In the genomic region with DNA sequence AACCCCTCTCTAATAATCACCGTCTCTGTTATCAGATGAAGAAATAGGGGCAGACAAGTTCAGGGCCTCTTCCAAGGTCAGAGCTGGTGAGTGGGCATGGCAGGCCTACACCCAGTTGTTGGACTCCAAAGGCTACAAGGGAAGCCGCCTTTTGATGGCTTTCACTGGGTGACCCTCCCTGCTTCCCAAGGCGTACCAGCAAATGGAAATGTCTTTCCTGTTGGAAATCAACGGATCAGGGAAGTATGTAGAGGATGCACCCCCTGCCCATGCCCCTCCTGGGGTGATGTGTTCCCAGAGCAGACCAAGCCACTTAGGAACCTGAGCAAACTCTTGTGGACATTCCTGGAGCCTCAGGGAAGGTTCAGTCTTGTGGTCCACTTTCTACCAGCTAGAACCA, we compare ENCODE assay signal across 21 cellular contexts. TPM values are rescaled to one million over a fixed set of nuclear protein-coding genes. Genes with fewer than 3 reads are reported as not detected.
DNase-seq lines count a peak whose midpoint lies in the region; ATAC-seq and TF ChIP-seq lines count a peak whose summit lies in the region.
"Had no signal": no experiment of that assay in that cellular context is flagged by ENCODE, and none has a peak within 500 bp of the region (broad histone marks: within the 10 kb centered on the region; RNA-seq: fewer than 3 reads in every experiment).

No MANE protein-coding gene starts in this region.

- TF ChIP-seq EP300 in SK-N-SH (IDR thresholded peaks at IDR 0.05; ENCODE audit: borderline replicate concordance in 1 of 2, low read depth in 1 of 2, low read length in 1 of 2) (no peak), sigmoid colon (IDR thresholded peaks at IDR 0.05) (no peak)

- TF ChIP-seq CTCF in SK-N-SH (IDR thresholded peaks at IDR 0.05) = no peak
- TF ChIP-seq CTCF in RWPE2 (IDR thresholded peaks at IDR 0.05; ENCODE audit: poor library complexity, severe bottlenecking) = no peak
- no peak for TF ChIP-seq CTCF in sigmoid colon (IDR thresholded peaks at IDR 0.05)

- H4K20me1 ChIP-seq in SK-N-SH (ENCODE audit: insufficient read depth) = no peaks in the 10 kb centered on the region

- TF ChIP-seq POLR2A in sigmoid colon (IDR thresholded peaks at IDR 0.05) = no peak

- peak overlapping the region; percentile 35; the same call in 1 of the 2 replicates for H3K4me2 ChIP-seq in SK-N-SH

- peak overlapping the region; percentile 2 to 79 for H3K27ac Mint-ChIP-seq in effector memory CD8-positive, alpha-beta T cell
- H3K27ac Mint-ChIP-seq: IgD-negative memory B cell had no signal

- no peaks in the 10 kb centered on the region for H3K9me3 Mint-ChIP-seq in effector memory CD8-positive, alpha-beta T cell
- H3K9me3 Mint-ChIP-seq: IgD-negative memory B cell had no signal

- no peak for DNase-seq in SK-N-SH
- peak; percentile 11 for DNase-seq in RWPE2 (ENCODE audit: low spot score)
- no peak for DNase-seq in effector memory CD8-positive, alpha-beta T cell
- DNase-seq in sigmoid colon = peak; percentile 28
- no peak for DNase-seq in cortex of kidney (lab: John Stamatoyannopoulos, UW)
- DNase-seq: DND-41, MV-4-11, NCI-H1417 treated with DMSO at 0.1 percent for 48 hours, NCI-H1930, NCI-H2171, NCI-H446 had no signal

- H3K9ac ChIP-seq in SK-N-SH = no peak overlapping the region

- H3K4me1 Mint-ChIP-seq in effector memory CD8-positive, alpha-beta T cell (ENCODE audit: low read depth in 2 of 2) = peaks cover 6 to 8% of the 10 kb centered on the region in 2 donors

- no peak overlapping the region for H3K4me3 Mint-ChIP-seq in effector memory CD8-positive, alpha-beta T cell
- H3K4me3 Mint-ChIP-seq: IgD-negative memory B cell had no signal

- peaks cover 0 to 32% of the 10 kb centered on the region in 2 donors for H3K27me3 Mint-ChIP-seq in effector memory CD8-positive, alpha-beta T cell

- no peaks in the 10 kb centered on the region for H3K9me2 ChIP-seq in SK-N-SH

- H3K36me3 ChIP-seq in SK-N-SH (replicated peaks in 1 of 2; ENCODE audit: control insufficient read depth in 1 of 2, insufficient read depth in 2 of 2, low read length in 1 of 2) = no peaks in the 10 kb centered on the region
- H3K36me3 ChIP-seq in RWPE2 (ENCODE audit: low read depth) = no peaks in the 10 kb centered on the region
- H3K36me3 ChIP-seq in sigmoid colon = no peaks in the 10 kb centered on the region
- H3K36me3 ChIP-seq: HAP-1 had no signal

- H3K4me1 ChIP-seq in SK-N-SH (ENCODE audit: control insufficient read depth in 1 of 2, insufficient read depth in 2 of 2, low read depth in 1 of 2, low read length in 1 of 2) (peaks cover 12 to 20% of the 10 kb centered on the region in 2 experiments; a peak in 3 of 4 replicates), RWPE2 (ENCODE audit: insufficient read depth, poor library complexity, severe bottlenecking) (peaks cover 29% of the 10 kb centered on the region), sigmoid colon (peaks cover 0 to 4% (median 1%) of the 10 kb centered on the region in 4 donors)

- no peak overlapping the region for H2AFZ ChIP-seq in SK-N-SH (ENCODE audit: low read depth)

- no peaks in the 10 kb centered on the region for H3K27me3 ChIP-seq in SK-N-SH (ENCODE audit: insufficient read depth)
- H3K27me3 ChIP-seq in RWPE2 (ENCODE audit: insufficient read depth, poor library complexity, severe bottlenecking) = no peaks in the 10 kb centered on the region
- H3K27me3 ChIP-seq in sigmoid colon = peaks cover 0 to 22% (median 3%) of the 10 kb centered on the region in 3 donors

- TF ChIP-seq RAD21 in SK-N-SH (IDR thresholded peaks at IDR 0.05; ENCODE audit: low read length) = no peak

- POLR2A ChIA-PET in SK-N-SH (lab: Yijun Ruan, JAX) = no interaction called here

- CTCF ChIA-PET in SK-N-SH (lab: Yijun Ruan, JAX) = interaction anchor here (1.0 to 2.2 kb wide), 4 partner anchors 34 to 75 kb away, joined by 3 to 10 read pairs (median 4); no protein-coding TSS in a partner anchor

- H3K4me3 ChIP-seq in SK-N-SH (ENCODE audit: low read depth in 2 of 2, low read length in 1 of 2) (no peak overlapping the region), RWPE2 (ENCODE audit: severe bottlenecking) (no peak overlapping the region), sigmoid colon (no peak overlapping the region)
- H3K4me3 ChIP-seq: HAP-1 had no signal

- peaks cover 10% of the 10 kb centered on the region for H3K36me3 Mint-ChIP-seq in effector memory CD8-positive, alpha-beta T cell (ENCODE audit: insufficient read depth)
- H3K36me3 Mint-ChIP-seq: IgD-negative memory B cell had no signal

- H3F3A ChIP-seq in SK-N-SH (replicated peaks; ENCODE audit: insufficient read depth) = peaks cover 8% of the 10 kb centered on the region

- intact Hi-C loops in sigmoid colon (cut with DNase I) = no loop called here

- H3K9me3 ChIP-seq in SK-N-SH = no peaks in the 10 kb centered on the region
- H3K9me3 ChIP-seq in RWPE2 (ENCODE audit: severe bottlenecking) = no peaks in the 10 kb centered on the region
- no peaks in the 10 kb centered on the region for H3K9me3 ChIP-seq in sigmoid colon
- H3K9me3 ChIP-seq: HAP-1 had no signal

- no peak overlapping the region for H3K27ac ChIP-seq in SK-N-SH (ENCODE audit: low read depth in 2 of 2, low read length in 1 of 2)
- no peak overlapping the region for H3K27ac ChIP-seq in RWPE2 (ENCODE audit: poor library complexity, severe bottlenecking)
- H3K27ac ChIP-seq in sigmoid colon = no peak overlapping the region
- H3K27ac ChIP-seq: 22Rv1 had no signal

- ATAC-seq in SK-N-SH treated with all-trans-retinoic acid at 6 μM for 48 hours (no peak), RWPE2 (ENCODE audit: low read depth) (no peak), GM21737 (IDR thresholded peaks at IDR 0.05; ENCODE audit: unreplicated experiment) (no peak), esophagus mucosa (no peak)
- no peak for ATAC-seq in effector memory CD8-positive, alpha-beta T cell (replicated peaks)

- WGBS in SK-N-SH (ENCODE audit: low lambda C conversion rate) = 85% methylated on average over 4 of the region's 4 CpGs
- WGBS in sigmoid colon, 2 donors = 90 to 91% methylated on average over 4 of the region's 4 CpGs

- H3K79me2 ChIP-seq in SK-N-SH (ENCODE audit: insufficient read depth) = no peaks in the 10 kb centered on the region

TF ChIP-seq in SK-N-SH, 30 proteins besides CTCF, POLR2A, EP300 and RAD21:
- TF ChIP-seq ELF1 (IDR thresholded peaks at IDR 0.05) = no peak
- TF ChIP-seq, protein P1, sequence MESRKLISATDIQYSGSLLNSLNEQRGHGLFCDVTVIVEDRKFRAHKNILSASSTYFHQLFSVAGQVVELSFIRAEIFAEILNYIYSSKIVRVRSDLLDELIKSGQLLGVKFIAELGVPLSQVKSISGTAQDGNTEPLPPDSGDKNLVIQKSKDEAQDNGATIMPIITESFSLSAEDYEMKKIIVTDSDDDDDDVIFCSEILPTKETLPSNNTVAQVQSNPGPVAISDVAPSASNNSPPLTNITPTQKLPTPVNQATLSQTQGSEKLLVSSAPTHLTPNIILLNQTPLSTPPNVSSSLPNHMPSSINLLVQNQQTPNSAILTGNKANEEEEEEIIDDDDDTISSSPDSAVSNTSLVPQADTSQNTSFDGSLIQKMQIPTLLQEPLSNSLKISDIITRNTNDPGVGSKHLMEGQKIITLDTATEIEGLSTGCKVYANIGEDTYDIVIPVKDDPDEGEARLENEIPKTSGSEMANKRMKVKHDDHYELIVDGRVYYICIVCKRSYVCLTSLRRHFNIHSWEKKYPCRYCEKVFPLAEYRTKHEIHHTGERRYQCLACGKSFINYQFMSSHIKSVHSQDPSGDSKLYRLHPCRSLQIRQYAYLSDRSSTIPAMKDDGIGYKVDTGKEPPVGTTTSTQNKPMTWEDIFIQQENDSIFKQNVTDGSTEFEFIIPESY (IDR thresholded peaks at IDR 0.05; ENCODE audit: borderline replicate concordance, low read depth) = no peak
- no peak for TF ChIP-seq IRF3 (IDR thresholded peaks at IDR 0.05; ENCODE audit: low read depth, low read length)
TF ChIP-seq in SK-N-SH: peak in this region for 0.

TF ChIP-seq in SK-N-SH treated with all-trans-retinoic acid at 6 μM for 48 hours, 23 proteins besides CTCF, POLR2A, EP300 and RAD21:
- TF ChIP-seq ZFP30 (CRISPR knock-in tag; IDR thresholded peaks at IDR 0.05) (no peak), BACH2 (CRISPR knock-in tag; IDR thresholded peaks at IDR 0.05; ENCODE audit: borderline replicate concordance) (no peak)

RNA-seq across cellular contexts. Expression of gene LGR6, which starts 47.4 kb away (rescaled TPM):
- polyA plus RNA-seq in SK-N-SH (2012; rRNA removed) (0.03 TPM in 1 of 2 replicates, not detected in the other), sigmoid colon (1 to 10 TPM in 1 of 3 donors, not detected in 2; 1.0 TPM)
- polyA plus RNA-seq in SK-N-SH (2012; cell fraction: cytosol; rRNA removed) = 0.03 TPM in 1 of 2 replicates, not detected in the other
- polyA plus RNA-seq in SK-N-SH (2012; cell fraction: nucleus; rRNA removed) = 0.06 TPM in 1 of 2 replicates, not detected in the other
- total RNA-seq in sigmoid colon (under 1 TPM in 2 of 4 donors, not detected in 2; 0.14 to 0.28 TPM), esophagus mucosa (2.7 TPM)
- total RNA-seq: HT1080, LHCN-M2, OCI-LY7 had no signal
- polyA plus RNA-seq: BJ, IgD-negative memory B cell had no signal

Comparison
In these comparisons a context has a peak if more than half of its experiments do, and no peak if none do; other contexts are left out.
1. DNase-seq: peak in RWPE2 (single experiment) and sigmoid colon (single experiment); none in SK-N-SH (single experiment), effector memory CD8-positive, alpha-beta T cell (0 of 3) and cortex of kidney (single experiment).